ENCODE assay signal across 10 cellular contexts in genomic region chr4:74109116-74109791, GRCh38. TPM values are rescaled to one million over a fixed set of nuclear protein-coding genes. Genes with fewer than 3 reads are reported as not detected.
DNase-seq lines count a peak whose midpoint lies in the region; ATAC-seq, FAIRE-seq and TF ChIP-seq lines count a peak whose summit lies in the region.
"Had no signal": no experiment of that assay in that cellular context is flagged by ENCODE, and none has a peak within 500 bp of the region (broad histone marks: within the 10 kb centered on the region; RNA-seq: fewer than 3 reads in every experiment).

No MANE protein-coding gene starts in this region.

- H3K4me3 ChIP-seq in cardiac fibroblast (replicated peaks in 1 of 2; ENCODE audit: low read depth in 2 of 2, low read length in 2 of 2) (no peak overlapping the region), upper lobe of left lung (no peak overlapping the region)

- no peak for TF ChIP-seq CTCF in cardiac fibroblast (IDR thresholded peaks at IDR 0.05; ENCODE audit: low read depth, low read length)
- TF ChIP-seq CTCF in upper lobe of left lung (IDR thresholded peaks at IDR 0.05), result no peak

- H3K4me1 ChIP-seq in upper lobe of left lung, result peaks cover 17 to 33% (median 23%) of the 10 kb centered on the region in 4 donors

- TF ChIP-seq POLR2A in upper lobe of left lung (IDR thresholded peaks at IDR 0.05), result peak in 1 of 4 donors; percentile 20

- peak overlapping the region; percentile 33 to 83 (median 68) for H3K27ac ChIP-seq in upper lobe of left lung
- H3K27ac ChIP-seq: 22Rv1 had no signal

- peak; percentile 11 for ATAC-seq in left lobe of liver
- ATAC-seq in upper lobe of left lung (ENCODE audit: low FRiP score in 2 of 2), result peak; percentile 85 to 90
- no peak for ATAC-seq in HG03280 (IDR thresholded peaks at IDR 0.05; ENCODE audit: unreplicated experiment)

- no peaks in the 10 kb centered on the region for H3K36me3 ChIP-seq in upper lobe of left lung

- H3K9me3 ChIP-seq in upper lobe of left lung, result no peaks in the 10 kb centered on the region

- no peak for FAIRE-seq in frontal cortex (lab: Jason Lieb, UNC)

- DNase-seq in DMS53 (lab: John Stamatoyannopoulos, UW), result peak; percentile 42
- DNase-seq in DMS53 treated with DMSO at 0.1 percent for 48 hours (lab: John Stamatoyannopoulos, UW; ENCODE audit: unreplicated experiment), result no peak
- DNase-seq in cardiac fibroblast (ENCODE audit: low read depth in 2 of 2), result peak; percentile 97 to 99
- no peak for DNase-seq in left lobe of liver (ENCODE audit: low spot score)
- DNase-seq in upper lobe of left lung, result peak in 1 of 2 donors; percentile 70
- DNase-seq in NCI-H1105 (lab: John Stamatoyannopoulos, UW), result no peak
- DNase-seq in frontal cortex (ENCODE audit: low spot score in 2 of 2), result no peak
- DNase-seq: activated T-cell treated with anti-CD3 and anti-CD28 coated beads, Interleukin-2, amount 50 U/mL, for 72 hours had no signal

- no peaks in the 10 kb centered on the region for H3K27me3 ChIP-seq in upper lobe of left lung

- peak in 2 of 4 donors; percentile 48 to 76 for TF ChIP-seq EP300 in upper lobe of left lung (IDR thresholded peaks at IDR 0.05)

- 42 to 55% methylated on average over 3 of the region's 3 CpGs for WGBS in upper lobe of left lung, 2 donors

RNA-seq across cellular contexts. Expression of gene CXCL2, which starts 10.3 kb away (rescaled TPM):
- 50.5 TPM for total RNA-seq in left lobe of liver
- 100 to 1,000 TPM in 3 of 6 donors, 10 to 100 TPM in 3; 41.1 to 108 (median 79.4) TPM for total RNA-seq in upper lobe of left lung
- 1.6 TPM for total RNA-seq in frontal cortex
- total RNA-seq: activated T-cell treated with anti-CD3 and anti-CD28 coated beads, Interleukin-2, amount 50 U/mL, for 72 hours had no signal

RNA-seq across cellular contexts. Expression of gene MTHFD2L, which starts 48.7 kb away (rescaled TPM):
- total RNA-seq in left lobe of liver (21.0 TPM), upper lobe of left lung (10 to 100 TPM in 5 of 6 donors, 1 to 10 TPM in 1; 4.9 to 23.6 (median 12.8) TPM), frontal cortex (44.0 TPM)

Comparison
In these comparisons a context has a peak if more than half of its experiments do, and no peak if none do; other contexts are left out.
1. DNase-seq: peak in DMS53 (single experiment) and cardiac fibroblast (2 of 2); none in DMS53 treated with DMSO at 0.1 percent for 48 hours (single experiment), left lobe of liver (single experiment), NCI-H1105 (single experiment) and frontal cortex (0 of 2).
2. RNA of gene CXCL2, which starts 10.3 kb away (total RNA-seq): 41.1 to 108 TPM in upper lobe of left lung and 50.5 TPM in left lobe of liver (single experiment); 1.6 TPM in frontal cortex (single experiment); every median in the first group is over 10 times any median in the second.